Comparison of ENCODE assay signal across 8 cellular contexts in genomic region chr19:7533925-7534480, GRCh38.
DNase-seq lines count a peak whose midpoint lies in the region; ATAC-seq lines count a peak whose summit lies in the region.

No MANE protein-coding gene starts in this region.

- DNase-seq in DMS 273 (lab: John Stamatoyannopoulos, UW; ENCODE audit: unreplicated experiment) (peak; percentile 92), HK-2 (ENCODE audit: unreplicated experiment) (peak; percentile 75), memory B cell (ENCODE audit: low spot score in 2 of 2) (peak; percentile 66 to 71)
- DNase-seq in NK-92 treated with Interleukin-12 subunit alpha and Interleukin-12 subunit beta, amount 100 ng/mL, for 24 hours (lab: John Stamatoyannopoulos, UW): peak; percentile 71
- DNase-seq in activated CD8-positive, alpha-beta memory T cell treated with anti-CD3 and anti-CD28 coated beads, Interleukin-2, amount 50 U/mL, for 1 hour (ENCODE audit: extremely low read depth): peak; percentile 48
- DNase-seq in effector memory CD8-positive, alpha-beta T cell: peak; percentile 72 to 74 (median 73)
- DNase-seq in stimulated activated CD4-positive, alpha-beta T cell treated with anti-CD3 and anti-CD28 coated beads, TNF-alpha, amount 100 ng/mL, for 48 hours (ENCODE audit: low read depth in 3 of 3): peak; percentile 63 to 72 (median 72)

- no peaks in the 10 kb centered on the region for H3K9me3 Mint-ChIP-seq in effector memory CD8-positive, alpha-beta T cell
- no peaks in the 10 kb centered on the region for H3K9me3 Mint-ChIP-seq in memory B cell

- H3K4me3 Mint-ChIP-seq in effector memory CD8-positive, alpha-beta T cell: peak overlapping the region; percentile 96
- H3K4me3 Mint-ChIP-seq in memory B cell: peak overlapping the region; percentile 94

- peak overlapping the region; percentile 95 for H3K27ac Mint-ChIP-seq in effector memory CD8-positive, alpha-beta T cell
- H3K27ac Mint-ChIP-seq in memory B cell: peak overlapping the region; percentile 90

- H3K27me3 Mint-ChIP-seq in effector memory CD8-positive, alpha-beta T cell: no peaks in the 10 kb centered on the region
- H3K27me3 Mint-ChIP-seq in memory B cell: no peaks in the 10 kb centered on the region

- H3K36me3 Mint-ChIP-seq in effector memory CD8-positive, alpha-beta T cell (ENCODE audit: insufficient read depth): peaks cover 9% of the 10 kb centered on the region
- H3K36me3 Mint-ChIP-seq in memory B cell: peaks cover 9% of the 10 kb centered on the region

- peak; percentile 62 for ATAC-seq in effector memory CD8-positive, alpha-beta T cell (replicated peaks)
- ATAC-seq in memory B cell (ENCODE audit: low read depth) (peak; percentile 57), HG03520 (IDR thresholded peaks at IDR 0.05; ENCODE audit: unreplicated experiment) (no peak)

- peaks cover 17 to 30% of the 10 kb centered on the region in 2 donors for H3K4me1 Mint-ChIP-seq in effector memory CD8-positive, alpha-beta T cell (ENCODE audit: low read depth in 2 of 2)
- H3K4me1 Mint-ChIP-seq in memory B cell: peaks cover 24% of the 10 kb centered on the region
